ENCODE assay signal across 25 cellular contexts in genomic region chr13:21759503-21759902, GRCh38.
A peak's percentile ranks its signal among the peaks of the same experiment; 100 is the strongest.
DNase-seq lines count a peak whose midpoint lies in the region; ATAC-seq, FAIRE-seq and TF ChIP-seq lines count a peak whose summit lies in the region.
"Had no signal": no experiment of that assay in that cellular context is flagged by ENCODE, and none has a peak within 500 bp of the region (broad histone marks: within the 10 kb centered on the region; RNA-seq: fewer than 3 reads in every experiment).

No MANE protein-coding gene starts in this region.

- H3K4me1 ChIP-seq in GM23338 (ENCODE audit: insufficient read depth) (peaks cover 10% of the 10 kb centered on the region; the same call in 1 of the 2 replicates), stomach (peaks cover 0 to 17% (median 10%) of the 10 kb centered on the region in 4 donors)
- H3K4me1 ChIP-seq: BLaER1 had no signal

- no peaks in the 10 kb centered on the region for H3K9me3 Mint-ChIP-seq in GM23338
- H3K9me3 Mint-ChIP-seq: CD4-positive, CD25-positive, alpha-beta regulatory T cell; H9; IgD-negative memory B cell had no signal

- no peaks in the 10 kb centered on the region for H4K20me1 ChIP-seq in GM23338 (replicated peaks; ENCODE audit: insufficient read depth)
- H4K20me1 ChIP-seq: BLaER1 had no signal

- ATAC-seq in GM23338 (no peak), GM18868 (IDR thresholded peaks at IDR 0.05; ENCODE audit: unreplicated experiment) (no peak), HG03108 (IDR thresholded peaks at IDR 0.05; ENCODE audit: unreplicated experiment) (no peak)

- H3K27ac ChIP-seq in GM23338 (ENCODE audit: low read depth) (no peak overlapping the region), stomach (peak overlapping the region in 4 of 5 donors; percentile 34 to 71 (median 60))
- H3K27ac ChIP-seq: BLaER1, GM23248, KMS-11 had no signal

- 30 to 46% (median 38%) methylated on average over 7 of the region's 7 CpGs for WGBS in stomach, 5 donors

- FAIRE-seq in GM19239 (lab: Jason Lieb, UNC) = no peak
- FAIRE-seq: D721Med had no signal

- no peak for TF ChIP-seq POLR2A in stomach (IDR thresholded peaks at IDR 0.05)

- H3K79me2 ChIP-seq in GM23338 (replicated peaks; ENCODE audit: insufficient read depth) = no peaks in the 10 kb centered on the region

- H3K4me3 ChIP-seq in GM23338 (no peak overlapping the region), stomach (no peak overlapping the region)
- H3K4me3 ChIP-seq: BLaER1, GM23248 had no signal

- H3K4me3 Mint-ChIP-seq in GM23338 = no peak overlapping the region
- H3K4me3 Mint-ChIP-seq: CD4-positive, CD25-positive, alpha-beta regulatory T cell; H9; IgD-negative memory B cell had no signal

- no peaks in the 10 kb centered on the region for H3K36me3 ChIP-seq in GM23338 (ENCODE audit: insufficient read depth)
- H3K36me3 ChIP-seq in stomach = no peaks in the 10 kb centered on the region
- H3K36me3 ChIP-seq: BLaER1 had no signal

- no peaks in the 10 kb centered on the region for H3K36me3 Mint-ChIP-seq in GM23338 (ENCODE audit: low read depth)
- H3K36me3 Mint-ChIP-seq: CD4-positive, CD25-positive, alpha-beta regulatory T cell; IgD-negative memory B cell had no signal

- peak overlapping the region; percentile 21 for H2AFZ ChIP-seq in GM23338
- H2AFZ ChIP-seq: GM23248 had no signal

- intact Hi-C loops in stomach (cut with DNase I; ENCODE audit: low total_unique reads) = no loop called here

- no peaks in the 10 kb centered on the region for H3K9me2 ChIP-seq in GM23338 (ENCODE audit: insufficient read depth)

- no peak for TF ChIP-seq EP300 in stomach (IDR thresholded peaks at IDR 0.05)

- H3F3A ChIP-seq in GM23338 (replicated peaks; ENCODE audit: low read depth) = 0 out of 2 replicates have a peak, but pooled peaks cover 3% of the 10 kb centered on the region

- no peak for TF ChIP-seq CTCF in GM23338 (conservative IDR thresholded peaks at IDR 0.05; ENCODE audit: low read depth in 2 of 2)
- TF ChIP-seq CTCF in stomach (IDR thresholded peaks at IDR 0.05) = no peak

- H3K27me3 Mint-ChIP-seq in GM23338 (ENCODE audit: insufficient read depth, low read depth, poor library complexity) = peaks cover 12% of the 10 kb centered on the region
- H3K27me3 Mint-ChIP-seq: CD4-positive, CD25-positive, alpha-beta regulatory T cell; IgD-negative memory B cell had no signal

- 0 out of 2 replicates have a peak overlapping the region, but pooled peaks have one; percentile 22 for H3K4me2 ChIP-seq in GM23338
- H3K4me2 ChIP-seq: BLaER1, KMS-11 had no signal

- no peaks in the 10 kb centered on the region for H3K27me3 ChIP-seq in GM23338 (ENCODE audit: insufficient read depth)
- no peaks in the 10 kb centered on the region for H3K27me3 ChIP-seq in stomach
- H3K27me3 ChIP-seq: BLaER1 had no signal

- no peak overlapping the region for H3K27ac Mint-ChIP-seq in GM23338
- H3K27ac Mint-ChIP-seq: H9, IgD-negative memory B cell had no signal

- no peak for DNase-seq in GM23338 (ENCODE audit: low spot score)
- DNase-seq in kidney glomerular epithelial cell (lab: John Stamatoyannopoulos, UW) = peak; percentile 54
- DNase-seq in mucosa of gallbladder (ENCODE audit: low spot score) = peak; percentile 53
- no peak for DNase-seq in stomach
- DNase-seq in GM19239 (ENCODE audit: insufficient read length, low spot score) = no peak
- DNase-seq in activated CD4-positive, alpha-beta T cell treated with anti-CD3 and anti-CD28 coated beads for 4 hours = no peak
- DNase-seq: 8988T; ACHN; CD4-positive, CD25-positive, alpha-beta regulatory T cell; GM23248; H9; NCI-H1048; NCI-H1417; NCI-H1694; NCI-H2081; NCI-H2227 treated with DMSO at 0.1 percent for 48 hours; NCI-H526 treated with DMSO at 0.1 percent for 48 hours; RPMI8226; SHP77 had no signal

- H3K9me3 ChIP-seq in stomach = no peaks in the 10 kb centered on the region
- H3K9me3 ChIP-seq: BLaER1 had no signal

- H3K4me1 Mint-ChIP-seq in GM23338 = peaks cover 36% of the 10 kb centered on the region
- H3K4me1 Mint-ChIP-seq: CD4-positive, CD25-positive, alpha-beta regulatory T cell had no signal

TF ChIP-seq in GM23338, 12 proteins besides CTCF, POLR2A, EP300 and RAD21 (continues in another document):
- TF ChIP-seq NANOG (IDR thresholded peaks at IDR 0.05; ENCODE audit: borderline replicate concordance) (no peak), ZNF331 (CRISPR knock-in tag; IDR thresholded peaks at IDR 0.05; ENCODE audit: low read depth) (no peak), STAT1 (IDR thresholded peaks at IDR 0.05; ENCODE audit: unreplicated experiment) (no peak), EZH2 (IDR thresholded peaks at IDR 0.05; ENCODE audit: low read depth, unreplicated experiment) (no peak), ZNF462 (CRISPR knock-in tag; IDR thresholded peaks at IDR 0.05) (no peak), ETS1 (IDR thresholded peaks at IDR 0.05) (no peak), EZH2phosphoT487 (IDR thresholded peaks at IDR 0.05; ENCODE audit: unreplicated experiment) (no peak), CREB1 (CRISPR knock-in tag; IDR thresholded peaks at IDR 0.05; ENCODE audit: low read depth) (no peak), ZNF114 (CRISPR knock-in tag; IDR thresholded peaks at IDR 0.05) (no peak), JUNB (IDR thresholded peaks at IDR 0.05; ENCODE audit: unreplicated experiment) (no peak)

Comparison
In these comparisons a context has a peak if more than half of its experiments do, and no peak if none do; other contexts are left out.
1. DNase-seq: peak in kidney glomerular epithelial cell (single experiment) and mucosa of gallbladder (single experiment); none in GM23338 (single experiment), stomach (single experiment), GM19239 (single experiment) and activated CD4-positive, alpha-beta T cell treated with anti-CD3 and anti-CD28 coated beads for 4 hours (0 of 2).